In genomic region chr5:61416410-61416809, GRCh38 we compare ENCODE assay signal across 18 cellular contexts.
DNase-seq lines count a peak whose midpoint lies in the region; ATAC-seq and TF ChIP-seq lines count a peak whose summit lies in the region.
"Had no signal": no experiment of that assay in that cellular context is flagged by ENCODE, and none has a peak within 500 bp of the region (broad histone marks: within the 10 kb centered on the region; RNA-seq: fewer than 3 reads in every experiment).

No MANE protein-coding gene starts in this region.

- H3K9me2 ChIP-seq in PC-9 (ENCODE audit: insufficient read depth), result no peaks in the 10 kb centered on the region

- H4K12ac ChIP-seq in trophoblast cell (ENCODE audit: low read depth, low read length), result no peak overlapping the region

- BruUV-seq in PC-9 (replicated peaks; lab: Mats Ljungman, UMichigan), result no TSS peak

- H3K9me3 ChIP-seq in PC-9 (ENCODE audit: insufficient read depth, low read depth) (no peaks in the 10 kb centered on the region), trophoblast cell (ENCODE audit: insufficient read depth, low read depth, low read length) (no peaks in the 10 kb centered on the region)
- H3K9me3 ChIP-seq in CD4-positive, alpha-beta T cell (ENCODE audit: control insufficient read depth, low read length), result no peaks in the 10 kb centered on the region

- H3K9me3 Mint-ChIP-seq in CD4-positive, alpha-beta T cell, result peaks cover 3% of the 10 kb centered on the region

- H4K91ac ChIP-seq in trophoblast cell (ENCODE audit: low read depth, low read length), result no peak overlapping the region

- H3K27me3 ChIP-seq in PC-9 (ENCODE audit: insufficient read depth, low read depth) (no peaks in the 10 kb centered on the region), foreskin keratinocyte (no peaks in the 10 kb centered on the region), trophoblast cell (ENCODE audit: insufficient read depth, low read length) (no peaks in the 10 kb centered on the region)
- H3K27me3 ChIP-seq in CD4-positive, alpha-beta T cell (ENCODE audit: control insufficient read depth, insufficient read depth, low read length), result no peaks in the 10 kb centered on the region
- H3K27me3 ChIP-seq: BLaER1 had no signal

- ATAC-seq in GM19035 (IDR thresholded peaks at IDR 0.05; ENCODE audit: unreplicated experiment), result peak; percentile 13
- ATAC-seq in foreskin keratinocyte, result peak; percentile 43
- no peak for ATAC-seq in CD4-positive, alpha-beta T cell (ENCODE audit: poor library complexity)

- no peak overlapping the region for H3K27ac Mint-ChIP-seq in CD4-positive, alpha-beta T cell
- H3K27ac Mint-ChIP-seq: T-helper 1 cell treated with Interleukin-12 subunit alpha and Interleukin-12 subunit beta and Interleukin-4 antibody, amounts not matched to agents 30 μg/mL and 1 μg/mL, for 36 hours had no signal

- H3K9ac ChIP-seq in trophoblast cell (ENCODE audit: low read length), result no peak overlapping the region
- H3K9ac ChIP-seq: BLaER1 had no signal

- H3K36me3 ChIP-seq in PC-9 (ENCODE audit: low read depth) (no peaks in the 10 kb centered on the region; the same call in 1 of the 2 replicates), trophoblast cell (ENCODE audit: control insufficient read depth in 1 of 2, insufficient read depth in 2 of 2, low read length in 2 of 2) (no peaks in the 10 kb centered on the region)
- H3K36me3 ChIP-seq: BLaER1 had no signal

- DNase-seq in PC-9 (no peak), foreskin keratinocyte (no peak), trophoblast cell (no peak), GM19240 (ENCODE audit: insufficient read length, low spot score) (no peak), cerebellar cortex (ENCODE audit: low spot score) (no peak), foreskin melanocyte (no peak)
- DNase-seq in CD4-positive, alpha-beta T cell, result no peak
- DNase-seq: activated CD4-positive, alpha-beta T cell treated with anti-CD3 and anti-CD28 coated beads for 48 hours; activated T-cell treated with anti-CD3 and anti-CD28 coated beads, Interleukin-2, amount 50 U/mL, for 1 hour; foreskin fibroblast; NCI-H1048; NCI-H345; retina; stimulated activated CD4-positive, alpha-beta T cell treated with anti-CD3 and anti-CD28 coated beads, Interleukin-4, amount 100 ng/mL, for 1 hour; stimulated activated naive CD4-positive, alpha-beta T cell had no signal

- H3K23ac ChIP-seq in trophoblast cell (ENCODE audit: low read length), result no peak overlapping the region

- no peak overlapping the region for H2BK12ac ChIP-seq in trophoblast cell (ENCODE audit: low read length)

- H4K20me1 ChIP-seq in PC-9 (ENCODE audit: insufficient read depth), result no peaks in the 10 kb centered on the region; the same call in 1 of the 2 replicates

- no peaks in the 10 kb centered on the region for H3K36me3 Mint-ChIP-seq in CD4-positive, alpha-beta T cell (ENCODE audit: low read depth)

- no peaks in the 10 kb centered on the region for H3K79me1 ChIP-seq in trophoblast cell (ENCODE audit: low read length)

- peaks cover 48% of the 10 kb centered on the region for H3K4me1 Mint-ChIP-seq in CD4-positive, alpha-beta T cell (ENCODE audit: low read depth)

- H2AFZ ChIP-seq in PC-9 (no peak overlapping the region), trophoblast cell (ENCODE audit: insufficient read depth, low read length, poor library complexity) (no peak overlapping the region)

- no peak overlapping the region for H3K18ac ChIP-seq in trophoblast cell (ENCODE audit: low read length)

- H2BK5ac ChIP-seq in trophoblast cell (ENCODE audit: low read depth, low read length, poor library complexity), result no peak overlapping the region

- H4K8ac ChIP-seq in trophoblast cell (ENCODE audit: low read depth, low read length), result no peak overlapping the region

- no peak overlapping the region for H2AK5ac ChIP-seq in trophoblast cell (ENCODE audit: low read length)

- POLR2A ChIA-PET in PC-9 (lab: Charles Lee; ENCODE audit: unreplicated experiment), result interaction anchor here (0.9 kb wide), 1 partner anchor 85 kb away, joined by 4 read pairs; no protein-coding TSS in a partner anchor
- POLR2A ChIA-PET in CD4-positive, alpha-beta T cell (lab: Charles Lee), result no interaction called here

- CTCF ChIA-PET in PC-9 (lab: Charles Lee), result interaction anchor here (0.6 kb wide), 1 partner anchor 89 kb away, joined by 3 read pairs; no protein-coding TSS in a partner anchor
- CTCF ChIA-PET in CD4-positive, alpha-beta T cell (lab: Charles Lee), result no interaction called here

- H3K4me1 ChIP-seq in PC-9 (replicated peaks; ENCODE audit: insufficient read depth), result peaks cover 11% of the 10 kb centered on the region
- H3K4me1 ChIP-seq in foreskin keratinocyte, result peaks cover 5% of the 10 kb centered on the region
- peaks cover 0 to 6% of the 10 kb centered on the region in 2 experiments for H3K4me1 ChIP-seq in trophoblast cell (ENCODE audit: control insufficient read depth in 1 of 2, insufficient read depth in 2 of 2, low read length in 2 of 2)

- peaks cover 11% of the 10 kb centered on the region; the same call in 1 of the 2 replicates for H3F3A ChIP-seq in PC-9 (ENCODE audit: insufficient read depth, low read depth)

- no peaks in the 10 kb centered on the region for H3K27me3 Mint-ChIP-seq in CD4-positive, alpha-beta T cell

- TF ChIP-seq CTCF in PC-9 (conservative IDR thresholded peaks at IDR 0.05), result no peak
- peak; percentile 11 for TF ChIP-seq CTCF in foreskin keratinocyte (conservative IDR thresholded peaks at IDR 0.05)
- no peak for TF ChIP-seq CTCF in CD4-positive, alpha-beta T cell (IDR thresholded peaks at IDR 0.05)

- H3K4me2 ChIP-seq in PC-9 (0 out of 2 replicates have a peak overlapping the region, but pooled peaks have one; percentile 11), trophoblast cell (ENCODE audit: low read length) (peak overlapping the region; percentile 0)
- H3K4me2 ChIP-seq: BLaER1 had no signal

- intact Hi-C loops in PC-9 (cut with micrococcal nuclease; ENCODE audit: unreplicated experiment), result no loop called here
- intact Hi-C loops in CD4-positive, alpha-beta T cell (cut with DNase I, micrococcal nuclease), result no loop called here

- no peak overlapping the region for H3K4me3 Mint-ChIP-seq in CD4-positive, alpha-beta T cell
- H3K4me3 Mint-ChIP-seq: T-helper 1 cell treated with Interleukin-12 subunit alpha and Interleukin-12 subunit beta and Interleukin-4 antibody, amounts not matched to agents 30 μg/mL and 1 μg/mL, for 36 hours had no signal

- no peak overlapping the region for H3K14ac ChIP-seq in trophoblast cell (ENCODE audit: low read length)

- WGBS in trophoblast cell (ENCODE audit: extremely low coverage, insufficient coverage, insufficient read length), result no CpG with 5 or more reads among the region's 1 CpG

- H2BK120ac ChIP-seq in trophoblast cell (ENCODE audit: insufficient read depth, low read length, poor library complexity), result no peak overlapping the region

- no peak overlapping the region for H3K4ac ChIP-seq in trophoblast cell (ENCODE audit: low read depth, low read length)

- no peak overlapping the region for H3K4me3 ChIP-seq in PC-9
- no peak overlapping the region for H3K4me3 ChIP-seq in trophoblast cell (ENCODE audit: low read depth, low read length)
- H3K4me3 ChIP-seq: BLaER1 had no signal

- H3K79me2 ChIP-seq in PC-9 (ENCODE audit: low read depth), result peaks cover 84% of the 10 kb centered on the region
- no peaks in the 10 kb centered on the region for H3K79me2 ChIP-seq in trophoblast cell (ENCODE audit: control insufficient read depth, insufficient read depth, low read length, poor library complexity)

- H3K27ac ChIP-seq in PC-9 (no peak overlapping the region), foreskin keratinocyte (peak overlapping the region; percentile 44), trophoblast cell (ENCODE audit: low read depth, low read length) (peak overlapping the region; percentile 7)
- no peak overlapping the region for H3K27ac ChIP-seq in CD4-positive, alpha-beta T cell (ENCODE audit: low read depth, low read length)
- H3K27ac ChIP-seq: BLaER1 had no signal

Comparison
In these comparisons a context has a peak if more than half of its experiments do, and no peak if none do; other contexts are left out.
1. H3K27ac ChIP-seq: peak in foreskin keratinocyte (single experiment) and trophoblast cell (single experiment); none in PC-9 (single experiment) and CD4-positive, alpha-beta T cell (single experiment).